ENCODE assay signal across 1 cellular context in genomic region chr18:48530399-48531081, GRCh38.
TF ChIP-seq lines count a peak whose summit lies in the region.

No MANE protein-coding gene starts in this region.

TF ChIP-seq in GM23338, 12 proteins besides CTCF, POLR2A, EP300 and RAD21 (continued from another document):
- TF ChIP-seq, protein P1, sequence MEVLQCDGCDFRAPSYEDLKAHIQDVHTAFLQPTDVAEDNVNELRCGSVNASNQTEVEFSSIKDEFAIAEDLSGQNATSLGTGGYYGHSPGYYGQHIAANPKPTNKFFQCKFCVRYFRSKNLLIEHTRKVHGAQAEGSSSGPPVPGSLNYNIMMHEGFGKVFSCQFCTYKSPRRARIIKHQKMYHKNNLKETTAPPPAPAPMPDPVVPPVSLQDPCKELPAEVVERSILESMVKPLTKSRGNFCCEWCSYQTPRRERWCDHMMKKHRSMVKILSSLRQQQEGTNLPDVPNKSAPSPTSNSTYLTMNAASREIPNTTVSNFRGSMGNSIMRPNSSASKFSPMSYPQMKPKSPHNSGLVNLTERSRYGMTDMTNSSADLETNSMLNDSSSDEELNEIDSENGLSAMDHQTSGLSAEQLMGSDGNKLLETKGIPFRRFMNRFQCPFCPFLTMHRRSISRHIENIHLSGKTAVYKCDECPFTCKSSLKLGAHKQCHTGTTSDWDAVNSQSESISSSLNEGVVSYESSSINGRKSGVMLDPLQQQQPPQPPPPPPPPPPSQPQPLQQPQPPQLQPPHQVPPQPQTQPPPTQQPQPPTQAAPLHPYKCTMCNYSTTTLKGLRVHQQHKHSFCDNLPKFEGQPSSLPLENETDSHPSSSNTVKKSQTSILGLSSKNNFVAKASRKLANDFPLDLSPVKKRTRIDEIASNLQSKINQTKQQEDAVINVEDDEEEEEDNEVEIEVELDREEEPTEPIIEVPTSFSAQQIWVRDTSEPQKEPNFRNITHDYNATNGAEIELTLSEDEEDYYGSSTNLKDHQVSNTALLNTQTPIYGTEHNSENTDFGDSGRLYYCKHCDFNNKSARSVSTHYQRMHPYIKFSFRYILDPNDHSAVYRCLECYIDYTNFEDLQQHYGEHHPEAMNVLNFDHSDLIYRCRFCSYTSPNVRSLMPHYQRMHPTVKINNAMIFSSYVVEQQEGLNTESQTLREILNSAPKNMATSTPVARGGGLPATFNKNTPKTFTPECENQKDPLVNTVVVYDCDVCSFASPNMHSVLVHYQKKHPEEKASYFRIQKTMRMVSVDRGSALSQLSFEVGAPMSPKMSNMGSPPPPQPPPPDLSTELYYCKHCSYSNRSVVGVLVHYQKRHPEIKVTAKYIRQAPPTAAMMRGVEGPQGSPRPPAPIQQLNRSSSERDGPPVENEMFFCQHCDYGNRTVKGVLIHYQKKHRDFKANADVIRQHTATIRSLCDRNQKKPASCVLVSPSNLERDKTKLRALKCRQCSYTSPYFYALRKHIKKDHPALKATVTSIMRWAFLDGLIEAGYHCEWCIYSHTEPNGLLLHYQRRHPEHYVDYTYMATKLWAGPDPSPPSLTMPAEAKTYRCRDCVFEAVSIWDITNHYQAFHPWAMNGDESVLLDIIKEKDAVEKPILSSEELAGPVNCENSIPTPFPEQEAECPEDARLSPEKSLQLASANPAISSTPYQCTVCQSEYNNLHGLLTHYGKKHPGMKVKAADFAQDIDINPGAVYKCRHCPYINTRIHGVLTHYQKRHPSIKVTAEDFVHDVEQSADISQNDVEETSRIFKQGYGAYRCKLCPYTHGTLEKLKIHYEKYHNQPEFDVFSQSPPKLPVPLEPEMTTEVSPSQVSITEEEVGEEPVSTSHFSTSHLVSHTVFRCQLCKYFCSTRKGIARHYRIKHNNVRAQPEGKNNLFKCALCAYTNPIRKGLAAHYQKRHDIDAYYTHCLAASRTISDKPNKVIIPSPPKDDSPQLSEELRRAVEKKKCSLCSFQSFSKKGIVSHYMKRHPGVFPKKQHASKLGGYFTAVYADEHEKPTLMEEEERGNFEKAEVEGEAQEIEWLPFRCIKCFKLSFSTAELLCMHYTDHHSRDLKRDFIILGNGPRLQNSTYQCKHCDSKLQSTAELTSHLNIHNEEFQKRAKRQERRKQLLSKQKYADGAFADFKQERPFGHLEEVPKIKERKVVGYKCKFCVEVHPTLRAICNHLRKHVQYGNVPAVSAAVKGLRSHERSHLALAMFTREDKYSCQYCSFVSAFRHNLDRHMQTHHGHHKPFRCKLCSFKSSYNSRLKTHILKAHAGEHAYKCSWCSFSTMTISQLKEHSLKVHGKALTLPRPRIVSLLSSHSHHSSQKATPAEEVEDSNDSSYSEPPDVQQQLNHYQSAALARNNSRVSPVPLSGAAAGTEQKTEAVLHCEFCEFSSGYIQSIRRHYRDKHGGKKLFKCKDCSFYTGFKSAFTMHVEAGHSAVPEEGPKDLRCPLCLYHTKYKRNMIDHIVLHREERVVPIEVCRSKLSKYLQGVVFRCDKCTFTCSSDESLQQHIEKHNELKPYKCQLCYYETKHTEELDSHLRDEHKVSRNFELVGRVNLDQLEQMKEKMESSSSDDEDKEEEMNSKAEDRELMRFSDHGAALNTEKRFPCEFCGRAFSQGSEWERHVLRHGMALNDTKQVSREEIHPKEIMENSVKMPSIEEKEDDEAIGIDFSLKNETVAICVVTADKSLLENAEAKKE (CRISPR knock-in tag; IDR thresholded peaks at IDR 0.05) = no peak
- TF ChIP-seq STAT1 (IDR thresholded peaks at IDR 0.05; ENCODE audit: unreplicated experiment) (no peak), ZNF331 (CRISPR knock-in tag; IDR thresholded peaks at IDR 0.05; ENCODE audit: low read depth) (no peak), NANOG (IDR thresholded peaks at IDR 0.05; ENCODE audit: borderline replicate concordance) (no peak), ETS1 (IDR thresholded peaks at IDR 0.05) (no peak), EZH2phosphoT487 (IDR thresholded peaks at IDR 0.05; ENCODE audit: unreplicated experiment) (no peak), JUNB (IDR thresholded peaks at IDR 0.05; ENCODE audit: unreplicated experiment) (no peak), ZNF114 (CRISPR knock-in tag; IDR thresholded peaks at IDR 0.05) (no peak), CREB1 (CRISPR knock-in tag; IDR thresholded peaks at IDR 0.05; ENCODE audit: low read depth) (no peak)
